ENCODE assay signal across 8 cellular contexts in the genomic region with DNA sequence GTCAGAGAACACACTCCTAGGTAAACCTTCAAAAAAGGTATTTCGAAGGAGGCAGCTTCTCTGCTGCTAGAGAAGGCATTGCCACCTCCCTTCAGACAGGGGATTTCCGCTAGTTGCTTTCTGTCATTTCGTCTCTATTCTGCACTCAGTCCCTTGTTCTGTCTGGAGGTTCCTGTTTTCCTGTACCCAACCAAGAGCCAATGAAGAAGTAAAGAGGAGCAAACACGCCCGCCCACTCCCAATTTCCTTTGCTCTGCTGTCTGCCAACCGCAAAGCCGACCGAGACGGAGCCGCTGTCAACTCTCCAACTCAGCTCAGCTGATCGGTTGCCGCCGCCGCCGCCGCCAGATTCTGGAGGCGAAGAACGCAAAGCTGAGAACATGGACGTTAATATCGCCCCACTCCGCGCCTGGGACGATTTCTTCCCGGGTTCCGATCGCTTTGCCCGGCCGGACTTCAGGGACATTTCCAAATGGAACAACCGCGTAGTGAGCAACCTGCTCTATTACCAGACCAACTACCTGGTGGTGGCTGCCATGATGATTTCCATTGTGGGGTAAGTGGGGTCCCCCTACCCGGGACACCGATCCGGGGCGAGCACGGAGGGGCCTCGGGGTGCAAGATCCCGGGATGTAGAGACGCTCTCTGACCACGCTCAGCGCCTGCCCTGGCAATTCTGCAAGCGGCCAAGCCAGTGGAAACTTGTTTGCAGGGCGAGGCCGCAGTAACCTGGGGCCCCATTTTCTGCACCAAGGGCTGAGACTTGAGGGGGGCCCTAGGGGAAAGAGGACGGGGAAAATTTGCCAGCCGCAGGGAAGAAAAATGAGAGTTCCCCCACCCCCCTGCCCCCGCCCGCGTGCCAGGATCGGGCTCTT. TPM values are rescaled to one million over a fixed set of nuclear protein-coding genes. Genes with fewer than 3 reads are reported as not detected.
DNase-seq lines count a peak whose midpoint lies in the region; ATAC-seq and TF ChIP-seq lines count a peak whose summit lies in the region.

A gene with protein sequence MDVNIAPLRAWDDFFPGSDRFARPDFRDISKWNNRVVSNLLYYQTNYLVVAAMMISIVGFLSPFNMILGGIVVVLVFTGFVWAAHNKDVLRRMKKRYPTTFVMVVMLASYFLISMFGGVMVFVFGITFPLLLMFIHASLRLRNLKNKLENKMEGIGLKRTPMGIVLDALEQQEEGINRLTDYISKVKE (plus strand): TSS at position 270 of the 875 bp plus-strand sequence. CDS start 111 bp downstream, at position 381.

- peak within 1 kb of the TSS; percentile 94 for H2AFZ ChIP-seq in mammary epithelial cell (ENCODE audit: low read depth, low read length)
- peak within 1 kb of the TSS; percentile 95 for H2AFZ ChIP-seq in smooth muscle cell (ENCODE audit: low read depth)

- CTCF ChIA-PET in mammary epithelial cell (lab: Charles Lee; ENCODE audit: low non-redundant PET) = no interaction called here

- DNase-seq in A172 (ENCODE audit: low spot score) (peak; percentile 91), NCI-H2227 (lab: John Stamatoyannopoulos, UW; ENCODE audit: unreplicated experiment) (peak; percentile 83), WERI-Rb-1 (peak; percentile 91), mammary epithelial cell (peak; percentile 93), iPS-NIHi11 (ENCODE audit: low spot score) (peak; percentile 79), smooth muscle cell (lab: John Stamatoyannopoulos, UW; ENCODE audit: unreplicated experiment) (peak; percentile 32)

- TF ChIP-seq CTCF in WERI-Rb-1 (IDR thresholded peaks at IDR 0.05; ENCODE audit: low read depth, low read length) (no peak), mammary epithelial cell (conservative IDR thresholded peaks at IDR 0.05 in 1 of 2, IDR thresholded peaks at IDR 0.05 in 1 of 2; ENCODE audit: extremely low read depth in 1 of 2, insufficient read depth in 1 of 2, low read depth in 1 of 2, low read length in 2 of 2) (no peak), smooth muscle cell (IDR thresholded peaks at IDR 0.05; ENCODE audit: borderline replicate concordance, insufficient read depth, poor library complexity, severe bottlenecking) (no peak)

- no peaks in the 10 kb centered on the region for H3K9me3 ChIP-seq in WERI-Rb-1 (ENCODE audit: severe bottlenecking)
- no peaks in the 10 kb centered on the region for H3K9me3 ChIP-seq in mammary epithelial cell (replicated peaks; ENCODE audit: insufficient read depth, low read length)
- H3K9me3 ChIP-seq in smooth muscle cell (replicated peaks; ENCODE audit: low read depth) = no peaks in the 10 kb centered on the region

- H3K4me2 ChIP-seq in mammary epithelial cell (ENCODE audit: insufficient read depth, low read depth, low read length) = peak within 1 kb of the TSS; percentile 88
- H3K4me2 ChIP-seq in smooth muscle cell = peak within 1 kb of the TSS; percentile 92

- TF ChIP-seq POLR2A in GM18526 (IDR thresholded peaks at IDR 0.05; ENCODE audit: extremely low read depth, insufficient read length) = peak; percentile 56

- no peaks in the 10 kb centered on the region for H3K36me3 ChIP-seq in WERI-Rb-1
- no peaks in the 10 kb centered on the region for H3K36me3 ChIP-seq in mammary epithelial cell (ENCODE audit: insufficient read depth, low read length)
- no peaks in the 10 kb centered on the region for H3K36me3 ChIP-seq in smooth muscle cell (ENCODE audit: low read depth)

- intact Hi-C loops in mammary epithelial cell (cut with micrococcal nuclease) = loop anchor here (1.0 to 5.0 kb wide), 3 partner anchors 12 to 207 kb away; partner anchors contain the start of gene TMF1

- under 1% methylated on average over 31 of the region's 49 CpGs for WGBS in mammary epithelial cell (ENCODE audit: low coverage, missing lambda C conversion rate)
- WGBS in smooth muscle cell (ENCODE audit: low lambda C conversion rate) = 1% methylated on average over 47 of the region's 49 CpGs

- peak within 1 kb of the TSS; percentile 50 for H3K27ac ChIP-seq in WERI-Rb-1
- H3K27ac ChIP-seq in mammary epithelial cell (ENCODE audit: insufficient read depth, low read depth, low read length) = peak within 1 kb of the TSS; percentile 91
- H3K27ac ChIP-seq in smooth muscle cell (ENCODE audit: low read depth) = peak within 1 kb of the TSS; percentile 92

- dilution Hi-C loops in mammary epithelial cell (cut with HindIII; ENCODE audit: low sequenced_read_pairs) = no loop called here

- peaks cover 30% of the 10 kb centered on the region for H3F3A ChIP-seq in smooth muscle cell (ENCODE audit: low read depth)

- peaks cover 68% of the 10 kb centered on the region for H3K4me1 ChIP-seq in mammary epithelial cell (ENCODE audit: insufficient read depth, low read length)
- H3K4me1 ChIP-seq in smooth muscle cell (ENCODE audit: low read depth) = peaks cover 49% of the 10 kb centered on the region

- TSS peak; percentile 47 for BruUV-seq in mammary epithelial cell (replicated peaks; lab: Mats Ljungman, UMichigan)

- H3K27me3 ChIP-seq in WERI-Rb-1 (ENCODE audit: insufficient read depth, low read depth, severe bottlenecking) (no peaks in the 10 kb centered on the region), mammary epithelial cell (ENCODE audit: insufficient read depth, low read length) (no peaks in the 10 kb centered on the region), smooth muscle cell (ENCODE audit: low read depth) (no peaks in the 10 kb centered on the region)

- H3K79me2 ChIP-seq in mammary epithelial cell (ENCODE audit: insufficient read depth, low read length) = peaks cover 43% of the 10 kb centered on the region
- H3K79me2 ChIP-seq in smooth muscle cell (ENCODE audit: low read depth) = peaks cover 29% of the 10 kb centered on the region

- in situ Hi-C loops in mammary epithelial cell (cut with MboI; ENCODE audit: low sequenced_read_pairs in 2 of 2) = no loop called here

- H3K9ac ChIP-seq in mammary epithelial cell (ENCODE audit: insufficient read depth, low read length) = peak within 1 kb of the TSS; percentile 93
- peak within 1 kb of the TSS; percentile 81 for H3K9ac ChIP-seq in smooth muscle cell (ENCODE audit: low read depth)

- peak within 1 kb of the TSS; percentile 84 for H3K4me3 ChIP-seq in WERI-Rb-1 (ENCODE audit: low read depth, low read length)
- H3K4me3 ChIP-seq in mammary epithelial cell (replicated peaks in 1 of 3; ENCODE audit: insufficient read depth in 1 of 3, low read depth in 2 of 3, low read length in 3 of 3) = peak within 1 kb of the TSS; percentile 87 to 94 (median 89)
- peak within 1 kb of the TSS; percentile 91 for H3K4me3 ChIP-seq in smooth muscle cell

- peak; percentile 44 for ATAC-seq in HG03066 (IDR thresholded peaks at IDR 0.05; ENCODE audit: low read depth, unreplicated experiment)

- H4K20me1 ChIP-seq in mammary epithelial cell (ENCODE audit: insufficient read depth, low read length) (no peaks in the 10 kb centered on the region), smooth muscle cell (ENCODE audit: low read depth) (peaks cover 28% of the 10 kb centered on the region)

RNA-seq across cellular contexts. Expression of the gene that starts here (rescaled TPM):
- total RNA-seq in A172 (2014; rRNA removed; shearing (Covaris generic)) = 99.7 and 109 TPM in 2 replicates
- 100 to 1,000 TPM in 1 of 2 donors, 10 to 100 TPM in 1; 74.7 to 116 TPM for total RNA-seq in mammary epithelial cell
- 77.6 TPM for polyA plus RNA-seq in mammary epithelial cell
- polyA minus RNA-seq in mammary epithelial cell = 96.9 TPM
- total RNA-seq in smooth muscle cell = 80.9 and 83.9 TPM in 2 replicates
- polyA plus RNA-seq in smooth muscle cell = 73.9 and 97.4 TPM in 2 replicates

Comparison
In these comparisons a context has a peak if more than half of its experiments do, and no peak if none do; other contexts are left out.
1. Peak in every context shown above with its lines: DNase-seq, ATAC-seq, H3K4me3 ChIP-seq and H3K27ac ChIP-seq.
2. DNase-seq: peak in every context shown above with its lines; median percentile 93 in mammary epithelial cell; 91 in A172; 91 in WERI-Rb-1; 83 in NCI-H2227; 79 in iPS-NIHi11; 32 in smooth muscle cell.